Comparison of ENCODE assay signal across 30 cellular contexts in genomic region chr5:122436615-122437014, GRCh38.
"Had no signal": no experiment of that assay in that cellular context is flagged by ENCODE, and none has a peak within 500 bp of the region (broad histone marks: within the 10 kb centered on the region; RNA-seq: fewer than 3 reads in every experiment).

No MANE protein-coding gene starts in this region.

- H3K9me3 ChIP-seq: ascending aorta, psoas muscle, sigmoid colon, stomach, thyroid gland, upper lobe of right lung had no signal

- H3K4me3 ChIP-seq: ascending aorta, neural progenitor cell, psoas muscle, sigmoid colon, stomach, thyroid gland, upper lobe of right lung had no signal

- H3K27me3 Mint-ChIP-seq: activated CD4-positive, alpha-beta memory T cell treated with anti-CD3 and anti-CD28 coated beads for 36 hours; activated naive CD4-positive, alpha-beta T cell treated with anti-CD3 and anti-CD28 coated beads, Interleukin-2, amount 10 ng/mL, durations not matched to agents 7 days and 5 days; activated naive CD8-positive, alpha-beta T cell treated with anti-CD3 and anti-CD28 coated beads, Interleukin-2, amount 10 ng/mL, durations not matched to agents 7 days and 5 days; activated T-cell treated with anti-CD3 and anti-CD28 coated beads, Interleukin-2, amount 50 U/mL, for 24 hours had no signal

- H3K9me3 Mint-ChIP-seq: activated CD4-positive, alpha-beta memory T cell treated with anti-CD3 and anti-CD28 coated beads for 36 hours; activated naive CD4-positive, alpha-beta T cell treated with anti-CD3 and anti-CD28 coated beads, Interleukin-2, amount 10 ng/mL, durations not matched to agents 7 days and 5 days; activated naive CD8-positive, alpha-beta T cell treated with anti-CD3 and anti-CD28 coated beads, Interleukin-2, amount 10 ng/mL, durations not matched to agents 7 days and 5 days; activated T-cell treated with anti-CD3 and anti-CD28 coated beads, Interleukin-2, amount 50 U/mL, for 24 hours; stimulated activated naive B cell treated with anti-CD40 and anti-IgM and Interleukin-4, amounts not matched to agents 10 μg/mL and 1 μg/mL and 100 μg/mL, for 72 hours had no signal

- H3K4me1 ChIP-seq: parathyroid adenoma, psoas muscle, stomach, upper lobe of right lung had no signal

- DNase-seq: activated CD4-positive, alpha-beta memory T cell treated with anti-CD3 and anti-CD28 coated beads for 36 hours; activated CD4-positive, alpha-beta T cell treated with anti-CD3 and anti-CD28 coated beads for 48 hours; activated CD8-positive, alpha-beta memory T cell treated with anti-CD3 and anti-CD28 coated beads, Interleukin-2, amount 50 U/mL, for 4 hours; activated gamma-delta T cell; activated naive CD4-positive, alpha-beta T cell treated with anti-CD3 and anti-CD28 coated beads, Interleukin-2, amount 10 ng/mL, durations not matched to agents 7 days and 5 days; activated naive CD8-positive, alpha-beta T cell treated with anti-CD3 and anti-CD28 coated beads, Interleukin-2, amount 10 ng/mL, durations not matched to agents 7 days and 5 days; activated T-cell treated with anti-CD3 and anti-CD28 coated beads, Interleukin-2, amount 50 U/mL, for 24 hours; foreskin fibroblast; head of caudate nucleus; hippocampal formation; left cardiac atrium; mammary epithelial cell; naive thymus-derived CD4-positive, alpha-beta T cell; occipital lobe; psoas muscle; sigmoid colon; stimulated activated CD4-positive, alpha-beta T cell treated with anti-CD3 and anti-CD28 coated beads, Interleukin-15, amount 100 ng/mL, for 24 hours; stimulated activated CD4-positive, alpha-beta T cell treated with anti-CD3 and anti-CD28 coated beads, Interleukin-2, amount 100 ng/mL, for 24 hours; stimulated activated naive B cell treated with anti-CD40 and anti-IgM and Interleukin-4, amounts not matched to agents 10 μg/mL and 1 μg/mL and 100 μg/mL, for 72 hours; stomach; T1000; thyroid gland; upper lobe of right lung; WERI-Rb-1 had no signal

- H3K79me2 ChIP-seq: parathyroid adenoma had no signal

- H3K9ac ChIP-seq: neural progenitor cell, parathyroid adenoma had no signal

- H3K27ac ChIP-seq: neural progenitor cell, parathyroid adenoma, psoas muscle, sigmoid colon, stomach, thyroid gland, upper lobe of right lung, WERI-Rb-1 had no signal

- H3K27ac Mint-ChIP-seq: activated CD4-positive, alpha-beta memory T cell treated with anti-CD3 and anti-CD28 coated beads for 36 hours; activated naive CD4-positive, alpha-beta T cell treated with anti-CD3 and anti-CD28 coated beads, Interleukin-2, amount 10 ng/mL, durations not matched to agents 7 days and 5 days; activated naive CD8-positive, alpha-beta T cell treated with anti-CD3 and anti-CD28 coated beads, Interleukin-2, amount 10 ng/mL, durations not matched to agents 7 days and 5 days; activated T-cell treated with anti-CD3 and anti-CD28 coated beads, Interleukin-2, amount 50 U/mL, for 24 hours; naive thymus-derived CD4-positive, alpha-beta T cell; neural progenitor cell; stimulated activated naive B cell treated with anti-CD40 and anti-IgM and Interleukin-4, amounts not matched to agents 10 μg/mL and 1 μg/mL and 100 μg/mL, for 72 hours had no signal

- FAIRE-seq: keratinocyte had no signal

- H3K36me3 Mint-ChIP-seq: activated CD4-positive, alpha-beta memory T cell treated with anti-CD3 and anti-CD28 coated beads for 36 hours; activated naive CD4-positive, alpha-beta T cell treated with anti-CD3 and anti-CD28 coated beads, Interleukin-2, amount 10 ng/mL, durations not matched to agents 7 days and 5 days; activated naive CD8-positive, alpha-beta T cell treated with anti-CD3 and anti-CD28 coated beads, Interleukin-2, amount 10 ng/mL, durations not matched to agents 7 days and 5 days; naive thymus-derived CD4-positive, alpha-beta T cell; stimulated activated naive B cell treated with anti-CD40 and anti-IgM and Interleukin-4, amounts not matched to agents 10 μg/mL and 1 μg/mL and 100 μg/mL, for 72 hours had no signal

- H3K4me2 ChIP-seq: neural progenitor cell had no signal

- ATAC-seq: activated CD4-positive, CD25-positive, alpha-beta regulatory T cell treated with anti-CD3 and anti-CD28 coated beads, Interleukin-2, amount 50 U/mL, for 24 hours; esophagus mucosa; left cardiac atrium; naive thymus-derived CD4-positive, alpha-beta T cell; psoas muscle; stimulated activated naive B cell treated with anti-CD40 and anti-IgM and Interleukin-4, amounts not matched to agents 10 μg/mL and 1 μg/mL and 100 μg/mL, for 72 hours; upper lobe of right lung had no signal

- H3K27me3 ChIP-seq: ascending aorta, neural progenitor cell, sigmoid colon, stomach, thyroid gland, upper lobe of right lung had no signal

- H2AFZ ChIP-seq: neural progenitor cell, parathyroid adenoma had no signal

- H3K4me3 Mint-ChIP-seq: activated CD4-positive, alpha-beta memory T cell treated with anti-CD3 and anti-CD28 coated beads for 36 hours; activated naive CD4-positive, alpha-beta T cell treated with anti-CD3 and anti-CD28 coated beads, Interleukin-2, amount 10 ng/mL, durations not matched to agents 7 days and 5 days; activated naive CD8-positive, alpha-beta T cell treated with anti-CD3 and anti-CD28 coated beads, Interleukin-2, amount 10 ng/mL, durations not matched to agents 7 days and 5 days; activated T-cell treated with anti-CD3 and anti-CD28 coated beads, Interleukin-2, amount 50 U/mL, for 24 hours; naive thymus-derived CD4-positive, alpha-beta T cell; neural progenitor cell; stimulated activated naive B cell treated with anti-CD40 and anti-IgM and Interleukin-4, amounts not matched to agents 10 μg/mL and 1 μg/mL and 100 μg/mL, for 72 hours had no signal

- H3K4me1 Mint-ChIP-seq: activated naive CD4-positive, alpha-beta T cell treated with anti-CD3 and anti-CD28 coated beads, Interleukin-2, amount 10 ng/mL, durations not matched to agents 7 days and 5 days; activated naive CD8-positive, alpha-beta T cell treated with anti-CD3 and anti-CD28 coated beads, Interleukin-2, amount 10 ng/mL, durations not matched to agents 7 days and 5 days; naive thymus-derived CD4-positive, alpha-beta T cell; stimulated activated naive B cell treated with anti-CD40 and anti-IgM and Interleukin-4, amounts not matched to agents 10 μg/mL and 1 μg/mL and 100 μg/mL, for 72 hours had no signal

- H3K36me3 ChIP-seq: ascending aorta, neural progenitor cell, sigmoid colon, thyroid gland, upper lobe of right lung, WERI-Rb-1 had no signal
